In the genomic region with DNA sequence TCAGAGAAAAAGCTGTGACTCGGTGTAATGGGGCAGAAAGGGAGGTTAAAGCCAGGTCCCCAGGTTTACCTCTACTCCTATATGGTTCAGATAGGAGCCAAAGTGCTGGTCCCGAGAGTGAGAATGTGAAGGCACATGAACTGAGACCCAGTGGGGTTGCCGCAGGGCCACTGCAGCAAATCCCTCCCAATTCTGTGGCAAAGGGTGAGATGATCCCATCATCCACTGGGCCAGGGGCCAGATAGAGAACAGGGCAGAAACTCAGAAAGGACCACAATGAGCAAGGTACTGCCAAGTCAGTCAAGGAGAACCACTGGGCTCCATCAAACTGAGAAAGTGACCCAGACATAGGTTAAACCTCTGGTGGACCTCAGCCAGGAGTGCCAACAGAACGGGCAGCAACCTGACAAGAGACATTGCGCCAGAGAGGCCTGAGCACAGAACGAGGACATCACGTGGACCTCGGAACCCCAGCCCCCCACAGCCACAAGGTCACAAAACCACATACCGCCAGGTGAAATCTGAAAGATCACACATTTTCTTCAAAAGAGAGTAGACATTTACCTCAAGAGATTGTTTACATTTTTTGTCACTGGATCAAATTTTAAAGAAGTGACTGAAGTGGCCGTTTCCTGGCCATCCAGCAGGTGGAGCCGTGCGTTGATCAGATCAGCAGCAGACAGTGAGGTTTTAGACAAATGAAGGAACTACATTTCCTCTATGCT, we compare ENCODE assay signal across 9 cellular contexts. TPM values are rescaled to one million over a fixed set of nuclear protein-coding genes. Genes with fewer than 3 reads are reported as not detected.
A peak's percentile ranks its signal among the peaks of the same experiment; 100 is the strongest.
DNase-seq lines count a peak whose midpoint lies in the region; ATAC-seq and TF ChIP-seq lines count a peak whose summit lies in the region.
"Had no signal": no experiment of that assay in that cellular context is flagged by ENCODE, and none has a peak within 500 bp of the region (broad histone marks: within the 10 kb centered on the region; RNA-seq: fewer than 3 reads in every experiment).

No MANE protein-coding gene starts in this region.

- peak overlapping the region; percentile 32 for H2AK5ac ChIP-seq in trophoblast cell (ENCODE audit: low read length)

- ATAC-seq in GM21381 (IDR thresholded peaks at IDR 0.05; ENCODE audit: unreplicated experiment) (peak; percentile 58), gastroesophageal sphincter (peak; percentile 58), upper lobe of left lung (ENCODE audit: low FRiP score in 2 of 2) (peak; percentile 87 to 92)

- H3K27ac ChIP-seq in gastroesophageal sphincter, result no peak overlapping the region
- no peak overlapping the region for H3K27ac ChIP-seq in trophoblast cell (ENCODE audit: low read depth, low read length)
- H3K27ac ChIP-seq in upper lobe of left lung, result no peak overlapping the region
- H3K27ac ChIP-seq: SJSA1 had no signal

- H3K79me1 ChIP-seq in trophoblast cell (ENCODE audit: low read length), result no peaks in the 10 kb centered on the region

- no peak overlapping the region for H2BK12ac ChIP-seq in trophoblast cell (ENCODE audit: low read length)

- H3K18ac ChIP-seq in trophoblast cell (ENCODE audit: low read length), result no peak overlapping the region

- H2BK5ac ChIP-seq in trophoblast cell (ENCODE audit: low read depth, low read length, poor library complexity), result no peak overlapping the region

- no peak overlapping the region for H4K91ac ChIP-seq in trophoblast cell (ENCODE audit: low read depth, low read length)

- no peak overlapping the region for H3K4me2 ChIP-seq in trophoblast cell (ENCODE audit: low read length)

- no peak overlapping the region for H3K4ac ChIP-seq in trophoblast cell (ENCODE audit: low read depth, low read length)

- H3K9me3 ChIP-seq in gastroesophageal sphincter (no peaks in the 10 kb centered on the region), trophoblast cell (ENCODE audit: insufficient read depth, low read depth, low read length) (no peaks in the 10 kb centered on the region), upper lobe of left lung (no peaks in the 10 kb centered on the region)
- H3K9me3 ChIP-seq: SJSA1 had no signal

- no peak overlapping the region for H2BK120ac ChIP-seq in trophoblast cell (ENCODE audit: insufficient read depth, low read length, poor library complexity)

- H3K4me1 ChIP-seq in gastroesophageal sphincter, result no peaks in the 10 kb centered on the region
- peaks cover 0 to 2% of the 10 kb centered on the region in 2 experiments for H3K4me1 ChIP-seq in trophoblast cell (ENCODE audit: control insufficient read depth in 1 of 2, insufficient read depth in 2 of 2, low read length in 2 of 2)
- H3K4me1 ChIP-seq in upper lobe of left lung, result peaks cover 0 to 10% (median 3%) of the 10 kb centered on the region in 4 donors
- H3K4me1 ChIP-seq: SJSA1 had no signal

- TF ChIP-seq CTCF in gastroesophageal sphincter (IDR thresholded peaks at IDR 0.05), result peak; percentile 78 to 88 (median 86)
- TF ChIP-seq CTCF in upper lobe of left lung (IDR thresholded peaks at IDR 0.05), result peak; percentile 71 to 89 (median 80)

- H4K8ac ChIP-seq in trophoblast cell (ENCODE audit: low read depth, low read length), result peak overlapping the region; percentile 8

- no peak overlapping the region for H3K9ac ChIP-seq in trophoblast cell (ENCODE audit: low read length)

- H3K79me2 ChIP-seq in trophoblast cell (ENCODE audit: control insufficient read depth, insufficient read depth, low read length, poor library complexity), result no peaks in the 10 kb centered on the region

- 31 to 73% methylated on average over 3 to 9 of the region's 12 CpGs for WGBS in gastroesophageal sphincter (ENCODE audit: low coverage in 1 of 2), 2 donors
- WGBS in trophoblast cell (ENCODE audit: extremely low coverage, insufficient coverage, insufficient read length), result no CpG with 5 or more reads among the region's 12 CpGs
- 38 to 42% methylated on average over 11 to 12 of the region's 12 CpGs for WGBS in upper lobe of left lung, 2 donors

- TF ChIP-seq EP300 in gastroesophageal sphincter (IDR thresholded peaks at IDR 0.05) (no peak), upper lobe of left lung (IDR thresholded peaks at IDR 0.05) (no peak)

- H3K27me3 ChIP-seq in gastroesophageal sphincter (no peaks in the 10 kb centered on the region), trophoblast cell (ENCODE audit: insufficient read depth, low read length) (no peaks in the 10 kb centered on the region), upper lobe of left lung (no peaks in the 10 kb centered on the region)

- H3K14ac ChIP-seq in trophoblast cell (ENCODE audit: low read length), result no peak overlapping the region

- peak overlapping the region; percentile 18 for H2AFZ ChIP-seq in trophoblast cell (ENCODE audit: insufficient read depth, low read length, poor library complexity)

- H3K23ac ChIP-seq in trophoblast cell (ENCODE audit: low read length), result no peak overlapping the region

- TF ChIP-seq POLR2A in gastroesophageal sphincter (IDR thresholded peaks at IDR 0.05) (no peak), upper lobe of left lung (IDR thresholded peaks at IDR 0.05) (no peak)

- no peaks in the 10 kb centered on the region for H3K36me3 ChIP-seq in gastroesophageal sphincter
- no peaks in the 10 kb centered on the region for H3K36me3 ChIP-seq in trophoblast cell (ENCODE audit: control insufficient read depth in 1 of 2, insufficient read depth in 2 of 2, low read length in 2 of 2)
- H3K36me3 ChIP-seq in upper lobe of left lung, result no peaks in the 10 kb centered on the region
- H3K36me3 ChIP-seq: SJSA1 had no signal

- H3K4me3 ChIP-seq in gastroesophageal sphincter (no peak overlapping the region), trophoblast cell (ENCODE audit: low read depth, low read length) (no peak overlapping the region), upper lobe of left lung (peak overlapping the region in 1 of 4 donors; percentile 11)
- H3K4me3 ChIP-seq: SJSA1 had no signal

- H4K12ac ChIP-seq in trophoblast cell (ENCODE audit: low read depth, low read length), result no peak overlapping the region

- DNase-seq in COLO668 (lab: John Stamatoyannopoulos, UW; ENCODE audit: unreplicated experiment) (peak; percentile 46), LHCN-M2 (ENCODE audit: low read depth) (peak; percentile 34), SHP77 treated with DMSO at 0.1 percent for 48 hours (lab: John Stamatoyannopoulos, UW) (peak; percentile 68), trophoblast cell (peak; percentile 55 to 82), upper lobe of left lung (peak in 1 of 2 donors; percentile 74)
- peak; percentile 10 to 69 (median 31) for DNase-seq in activated naive CD4-positive, alpha-beta T cell (lab: John Stamatoyannopoulos, UW)

RNA-seq across cellular contexts. Expression of gene ITPR2, which starts 20.5 kb away (rescaled TPM):
- total RNA-seq in LHCN-M2 (2014; rRNA removed) (3.3 and 6.9 TPM in 2 replicates), gastroesophageal sphincter (10 to 100 TPM; 30.8 to 63.0 (median 44.4) TPM), upper lobe of left lung (100 to 1,000 TPM in 1 of 6 donors, 10 to 100 TPM in 5; 35.5 to 115 (median 45.0) TPM)
- polyA plus RNA-seq in LHCN-M2 (2012), result 1.5 TPM
- 5.4 and 5.5 TPM in 2 replicates for polyA plus RNA-seq in trophoblast cell (2013)
